1 cellular context compared by ENCODE assay signal in genomic region chr4:94523617-94524016, GRCh38.
TF ChIP-seq lines count a peak whose summit lies in the region.

No MANE protein-coding gene starts in this region.

TF ChIP-seq in IMR-90, 13 proteins besides CTCF, POLR2A, EP300 and RAD21:
- TF ChIP-seq SMC3 (IDR thresholded peaks at IDR 0.05; ENCODE audit: low read depth, low read length) (no peak), RCOR1 (IDR thresholded peaks at IDR 0.05; ENCODE audit: insufficient replicate concordance, low read length) (no peak), FOS (IDR thresholded peaks at IDR 0.05; ENCODE audit: low read depth, low read length) (peak; percentile 12; the same call in 1 of the 2 replicates)
